In the genomic region with DNA sequence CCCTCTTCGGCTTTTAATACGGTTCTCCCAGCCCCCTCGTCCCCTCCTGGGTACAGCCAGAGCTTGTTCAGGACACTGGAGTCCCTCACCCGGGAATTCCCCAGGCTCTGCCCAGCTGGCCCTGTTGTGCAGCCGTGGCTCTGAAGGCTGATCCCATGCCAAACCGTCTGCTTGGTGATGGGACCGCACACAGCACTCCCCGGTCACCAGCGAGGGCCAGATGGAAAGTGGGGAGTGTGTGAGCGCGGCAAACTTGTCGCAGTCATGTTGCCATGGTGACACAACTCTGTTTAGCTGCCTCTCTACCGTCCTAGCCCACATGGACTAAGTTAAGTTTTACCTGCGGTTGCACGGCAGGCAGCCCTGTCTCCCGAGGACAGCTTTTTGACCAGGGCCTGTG, we compare ENCODE assay signal across 12 cellular contexts.
DNase-seq lines count a peak whose midpoint lies in the region; ATAC-seq and TF ChIP-seq lines count a peak whose summit lies in the region.
"Had no signal": no experiment of that assay in that cellular context is flagged by ENCODE, and none has a peak within 500 bp of the region (broad histone marks: within the 10 kb centered on the region; RNA-seq: fewer than 3 reads in every experiment).

No MANE protein-coding gene starts in this region.

- H3K36me3 Mint-ChIP-seq in endothelial cell (ENCODE audit: low read depth, unreplicated experiment), result no peaks in the 10 kb centered on the region

- H3K4me1 Mint-ChIP-seq in endothelial cell (ENCODE audit: unreplicated experiment), result no peaks in the 10 kb centered on the region

- no peaks in the 10 kb centered on the region for H3K9me3 Mint-ChIP-seq in endothelial cell (ENCODE audit: unreplicated experiment)

- no peaks in the 10 kb centered on the region for H3K27me3 ChIP-seq in H7 (ENCODE audit: control insufficient read depth, insufficient read depth, low read length)
- no peaks in the 10 kb centered on the region for H3K27me3 ChIP-seq in colonic mucosa
- H3K27me3 ChIP-seq: esophagus squamous epithelium, SJSA1 had no signal

- no peak overlapping the region for H3K27ac ChIP-seq in colonic mucosa
- H3K27ac ChIP-seq: esophagus squamous epithelium, SJSA1 had no signal

- H3K4me1 ChIP-seq in colonic mucosa, result no peaks in the 10 kb centered on the region
- H3K4me1 ChIP-seq: SJSA1 had no signal

- no peaks in the 10 kb centered on the region for H3K9me3 ChIP-seq in colonic mucosa
- H3K9me3 ChIP-seq: esophagus squamous epithelium, SJSA1 had no signal

- intact Hi-C loops in colonic mucosa (cut with DNase I), result no loop called here

- DNase-seq in H7 (peak; percentile 77), hepatic stellate cell (ENCODE audit: low spot score) (peak; percentile 46), renal cortical epithelial cell (ENCODE audit: low read depth) (peak; percentile 64), SKM-1 treated with dmso at 0.1 percent for 144 hours (lab: John Stamatoyannopoulos, UW; ENCODE audit: unreplicated experiment) (no peak), colonic mucosa (no peak), endothelial cell (ENCODE audit: low spot score) (no peak), GM10266 (ENCODE audit: extremely low spot score) (no peak)
- DNase-seq: activated CD8-positive, alpha-beta T cell treated with anti-CD3 and anti-CD28 coated beads for 36 hours; esophagus squamous epithelium; midbrain had no signal

- no peak overlapping the region for H3K9ac ChIP-seq in colonic mucosa (ENCODE audit: low read depth in 2 of 2, low read length in 2 of 2)

- peaks cover 5% of the 10 kb centered on the region for H3K36me3 ChIP-seq in H7 (replicated peaks; ENCODE audit: control insufficient read depth, insufficient read depth, low read length)
- no peaks in the 10 kb centered on the region for H3K36me3 ChIP-seq in colonic mucosa
- H3K36me3 ChIP-seq: esophagus squamous epithelium, SJSA1 had no signal

- TF ChIP-seq CTCF in colonic mucosa (IDR thresholded peaks at IDR 0.05) (no peak), endothelial cell (IDR thresholded peaks at IDR 0.05; ENCODE audit: unreplicated experiment) (no peak), GM10266 (IDR thresholded peaks at IDR 0.05; ENCODE audit: control insufficient read depth, insufficient read depth, low read depth, missing control alignments) (no peak)

- no peak overlapping the region for H3K27ac Mint-ChIP-seq in endothelial cell (ENCODE audit: unreplicated experiment)
- H3K27ac Mint-ChIP-seq: activated CD8-positive, alpha-beta T cell treated with anti-CD3 and anti-CD28 coated beads for 36 hours had no signal

- H3K27me3 Mint-ChIP-seq in endothelial cell (ENCODE audit: unreplicated experiment), result peaks cover 6% of the 10 kb centered on the region
- H3K27me3 Mint-ChIP-seq: activated CD8-positive, alpha-beta T cell treated with anti-CD3 and anti-CD28 coated beads for 36 hours had no signal

- H3K4me3 ChIP-seq in H7 (ENCODE audit: insufficient read depth, low read depth, low read length) (no peak overlapping the region), colonic mucosa (no peak overlapping the region)
- H3K4me3 ChIP-seq: esophagus squamous epithelium, SJSA1 had no signal

- H3K4me3 Mint-ChIP-seq in endothelial cell (ENCODE audit: unreplicated experiment), result no peak overlapping the region
- H3K4me3 Mint-ChIP-seq: activated CD8-positive, alpha-beta T cell treated with anti-CD3 and anti-CD28 coated beads for 36 hours had no signal

- ATAC-seq in SK-N-SH treated with all-trans-retinoic acid at 6 μM for 48 hours, result peak; percentile 60
- ATAC-seq: activated CD8-positive, alpha-beta T cell treated with anti-CD3 and anti-CD28 coated beads for 36 hours had no signal

TF ChIP-seq in SK-N-SH treated with all-trans-retinoic acid at 6 μM for 48 hours, 23 proteins besides CTCF, POLR2A, EP300 and RAD21:
- TF ChIP-seq TCF4 (CRISPR knock-in tag; IDR thresholded peaks at IDR 0.05; ENCODE audit: borderline replicate concordance), result peak; percentile 63; the same call in 1 of the 2 replicates
- TF ChIP-seq, protein P1, sequence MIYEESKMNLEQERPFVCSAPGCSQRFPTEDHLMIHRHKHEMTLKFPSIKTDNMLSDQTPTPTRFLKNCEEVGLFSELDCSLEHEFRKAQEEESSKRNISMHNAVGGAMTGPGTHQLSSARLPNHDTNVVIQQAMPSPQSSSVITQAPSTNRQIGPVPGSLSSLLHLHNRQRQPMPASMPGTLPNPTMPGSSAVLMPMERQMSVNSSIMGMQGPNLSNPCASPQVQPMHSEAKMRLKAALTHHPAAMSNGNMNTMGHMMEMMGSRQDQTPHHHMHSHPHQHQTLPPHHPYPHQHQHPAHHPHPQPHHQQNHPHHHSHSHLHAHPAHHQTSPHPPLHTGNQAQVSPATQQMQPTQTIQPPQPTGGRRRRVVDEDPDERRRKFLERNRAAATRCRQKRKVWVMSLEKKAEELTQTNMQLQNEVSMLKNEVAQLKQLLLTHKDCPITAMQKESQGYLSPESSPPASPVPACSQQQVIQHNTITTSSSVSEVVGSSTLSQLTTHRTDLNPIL (CRISPR knock-in tag; IDR thresholded peaks at IDR 0.05; ENCODE audit: low read depth), result no peak
TF ChIP-seq in SK-N-SH treated with all-trans-retinoic acid at 6 μM for 48 hours: peak in this region for 1.

Comparison
In these comparisons a context has a peak if more than half of its experiments do, and no peak if none do; other contexts are left out.
1. DNase-seq: peak in H7 (single experiment), hepatic stellate cell (single experiment) and renal cortical epithelial cell (single experiment); none in SKM-1 treated with dmso at 0.1 percent for 144 hours (single experiment), colonic mucosa (single experiment), endothelial cell (single experiment) and GM10266 (single experiment).